1 cellular context compared by ENCODE assay signal in genomic region chr11:61601512-61601911, GRCh38.
TF ChIP-seq lines count a peak whose summit lies in the region.

No MANE protein-coding gene starts in this region.

TF ChIP-seq in IMR-90, 13 proteins besides CTCF, POLR2A, EP300 and RAD21 (continued from another document):
- TF ChIP-seq ELK1 (IDR thresholded peaks at IDR 0.05; ENCODE audit: borderline replicate concordance, low read depth, low read length) (no peak), BHLHE40 (IDR thresholded peaks at IDR 0.05; ENCODE audit: low read depth, low read length) (no peak), SMC3 (IDR thresholded peaks at IDR 0.05; ENCODE audit: low read depth, low read length) (no peak), RCOR1 (IDR thresholded peaks at IDR 0.05; ENCODE audit: insufficient replicate concordance, low read length) (no peak), CHD1 (IDR thresholded peaks at IDR 0.05; ENCODE audit: low read depth, low read length) (no peak), MXI1 (IDR thresholded peaks at IDR 0.05; ENCODE audit: borderline replicate concordance, low read depth, low read length) (no peak), MAZ (IDR thresholded peaks at IDR 0.05; ENCODE audit: borderline replicate concordance, low read depth, low read length) (no peak)
